Comparison of ENCODE assay signal across 8 cellular contexts in genomic region chr19:35757231-35757748, GRCh38. TPM values are rescaled to one million over a fixed set of nuclear protein-coding genes. Genes with fewer than 3 reads are reported as not detected.
A peak's percentile ranks its signal among the peaks of the same experiment; 100 is the strongest.
DNase-seq lines count a peak whose midpoint lies in the region; ATAC-seq, FAIRE-seq and TF ChIP-seq lines count a peak whose summit lies in the region.

No MANE protein-coding gene starts in this region.

- CTCF ChIA-PET in MCF 10A (lab: Yijun Ruan, JAX) = no interaction called here

- H3K79me2 ChIP-seq in keratinocyte (ENCODE audit: control insufficient read depth, insufficient read depth, low read length) (peaks cover 20% of the 10 kb centered on the region), smooth muscle cell (ENCODE audit: low read depth) (peaks cover 29% of the 10 kb centered on the region)

- POLR2A ChIA-PET in MCF 10A (lab: Yijun Ruan, JAX) = interaction anchor here (1.1 kb wide), 1 partner anchor 9 kb away, joined by 8 read pairs; the partner anchor contains the start of gene LIN37

- TF ChIP-seq CTCF in 22Rv1 (IDR thresholded peaks at IDR 0.05) (no peak), MCF 10A (IDR thresholded peaks at IDR 0.05; ENCODE audit: unreplicated experiment) (no peak), keratinocyte (optimal IDR thresholded peaks at IDR 0.05 in 1 of 3, IDR thresholded peaks at IDR 0.05 in 1 of 3, conservative IDR thresholded peaks at IDR 0.05 in 1 of 3; ENCODE audit: extremely low read depth in 1 of 3, insufficient read depth in 2 of 3, low read length in 3 of 3) (no peak), smooth muscle cell (IDR thresholded peaks at IDR 0.05; ENCODE audit: borderline replicate concordance, insufficient read depth, poor library complexity, severe bottlenecking) (no peak)

- H3K9me3 ChIP-seq in keratinocyte (ENCODE audit: control insufficient read depth, low read depth, low read length) = no peaks in the 10 kb centered on the region
- no peaks in the 10 kb centered on the region for H3K9me3 ChIP-seq in smooth muscle cell (replicated peaks; ENCODE audit: low read depth)

- H3K36me3 Mint-ChIP-seq in MCF 10A (ENCODE audit: insufficient read depth, unreplicated experiment) = peaks cover 35% of the 10 kb centered on the region

- H3K9me1 ChIP-seq in keratinocyte (ENCODE audit: control insufficient read depth, extremely low read depth, insufficient read depth, low read length) = no peaks in the 10 kb centered on the region

- H3K27me3 Mint-ChIP-seq in MCF 10A (ENCODE audit: insufficient read depth, unreplicated experiment) = no peaks in the 10 kb centered on the region

- intact Hi-C loops in MCF 10A (cut with micrococcal nuclease) = loop anchor here (1.0 kb wide), 1 partner anchor 9 kb away; the partner anchor contains the start of gene LIN37

- H3K36me3 ChIP-seq in keratinocyte (ENCODE audit: control insufficient read depth in 2 of 2, extremely low read depth in 1 of 2, insufficient read depth in 2 of 2, low read length in 2 of 2) = peaks cover 17 to 20% of the 10 kb centered on the region in 2 experiments
- peaks cover 4% of the 10 kb centered on the region for H3K36me3 ChIP-seq in smooth muscle cell (ENCODE audit: low read depth)

- BruUV-seq in MCF 10A (replicated peaks; lab: Mats Ljungman, UMichigan) = no TSS peak

- H4K20me1 ChIP-seq in keratinocyte (ENCODE audit: control insufficient read depth, extremely low read depth, insufficient read depth, low read length) (no peaks in the 10 kb centered on the region), smooth muscle cell (ENCODE audit: low read depth) (peaks cover 20% of the 10 kb centered on the region)

- H3K4me1 Mint-ChIP-seq in MCF 10A (ENCODE audit: insufficient read depth, unreplicated experiment) = peaks cover 8% of the 10 kb centered on the region

- peak; percentile 77 for DNase-seq in GM04504 (ENCODE audit: low read depth)
- peak; percentile 97 for DNase-seq in NCI-H446 treated with DMSO at 0.1 percent for 48 hours (lab: John Stamatoyannopoulos, UW)
- DNase-seq in MCF 10A (ENCODE audit: unreplicated experiment) = no peak
- no peak for DNase-seq in keratinocyte (ENCODE audit: low read depth, low spot score)
- peak; percentile 82 for DNase-seq in smooth muscle cell (lab: John Stamatoyannopoulos, UW; ENCODE audit: unreplicated experiment)
- no peak for DNase-seq in NCI-H187 (lab: John Stamatoyannopoulos, UW)

- H2AFZ ChIP-seq in keratinocyte (ENCODE audit: control insufficient read depth, low read length) (peak overlapping the region; percentile 15), smooth muscle cell (ENCODE audit: low read depth) (no peak overlapping the region)

- peak overlapping the region; percentile 97 for H3K4me3 Mint-ChIP-seq in MCF 10A (ENCODE audit: unreplicated experiment)

- WGBS in smooth muscle cell (ENCODE audit: low lambda C conversion rate) = under 1% methylated on average over 19 of the region's 19 CpGs

- H3K27ac Mint-ChIP-seq in MCF 10A (ENCODE audit: low read depth, unreplicated experiment) = peak overlapping the region; percentile 99

- peaks cover 23% of the 10 kb centered on the region for H3K4me1 ChIP-seq in keratinocyte (ENCODE audit: control insufficient read depth, extremely low read depth, insufficient read depth, low read length)
- H3K4me1 ChIP-seq in smooth muscle cell (ENCODE audit: low read depth) = peaks cover 28% of the 10 kb centered on the region

- no peaks in the 10 kb centered on the region for H3K9me3 Mint-ChIP-seq in MCF 10A (ENCODE audit: unreplicated experiment)

- H3F3A ChIP-seq in smooth muscle cell (ENCODE audit: low read depth) = peaks cover 27% of the 10 kb centered on the region

- FAIRE-seq in keratinocyte (lab: Jason Lieb, UNC) = no peak

- peak overlapping the region; percentile 97 for H3K27ac ChIP-seq in 22Rv1
- peak overlapping the region; percentile 43 for H3K27ac ChIP-seq in keratinocyte (ENCODE audit: control insufficient read depth, insufficient read depth, low read length)
- peak overlapping the region; percentile 99 for H3K27ac ChIP-seq in smooth muscle cell (ENCODE audit: low read depth)

- H3K27me3 ChIP-seq in keratinocyte (ENCODE audit: control insufficient read depth, extremely low read depth, insufficient read depth, low read length) = no peaks in the 10 kb centered on the region
- H3K27me3 ChIP-seq in smooth muscle cell (ENCODE audit: low read depth) = no peaks in the 10 kb centered on the region

- H3K4me2 ChIP-seq in keratinocyte (ENCODE audit: control insufficient read depth, extremely low read depth, insufficient read depth, low read depth, low read length) (peak overlapping the region; percentile 82), smooth muscle cell (peak overlapping the region; percentile 86)

- no peak for ATAC-seq in GM19463 (IDR thresholded peaks at IDR 0.05; ENCODE audit: unreplicated experiment)

- H3K9ac ChIP-seq in keratinocyte (ENCODE audit: control insufficient read depth, extremely low read depth, insufficient read depth, low read length) (peak overlapping the region; percentile 52), smooth muscle cell (ENCODE audit: low read depth) (peak overlapping the region; percentile 91)

- dilution Hi-C loops in keratinocyte (cut with MboI; ENCODE audit: extremely low pct_ligation_motif_present, low sequenced_read_pairs) = no loop called here

- peak overlapping the region; percentile 53 to 92 (median 65) for H3K4me3 ChIP-seq in keratinocyte (ENCODE audit: control insufficient read depth in 2 of 3, extremely low read depth in 1 of 3, insufficient read depth in 2 of 3, low read depth in 1 of 3, low read length in 3 of 3)
- peak overlapping the region; percentile 69 for H3K4me3 ChIP-seq in smooth muscle cell

RNA-seq across cellular contexts. Expression of gene HSPB6, which starts 0.5 kb away (rescaled TPM):
- total RNA-seq in MCF 10A (2022) (0.21 TPM in 1 of 2 replicates, not detected in the other), smooth muscle cell (19.1 and 20.6 TPM in 2 replicates)
- polyA plus RNA-seq in keratinocyte (not detected in 3 replicates), smooth muscle cell (173 and 254 TPM in 2 replicates)
- not detected for polyA plus RNA-seq in keratinocyte (2011; ENCODE audit: low read depth)
- polyA plus RNA-seq in keratinocyte (2011; cell fraction: cytosol; rRNA removed) = not detected in 2 replicates
- not detected in 2 replicates for polyA plus RNA-seq in keratinocyte (2011; cell fraction: nucleus; rRNA removed)
- 0.07 and 0.17 TPM in 2 replicates for polyA plus RNA-seq in keratinocyte (2012; ENCODE audit: low replicate concordance)
- polyA minus RNA-seq in keratinocyte = 0.20 TPM in 1 of 3 replicates, not detected in the others
- not detected for polyA minus RNA-seq in keratinocyte (2011; cell fraction: cytosol; rRNA and poly(A)+ RNA removed)
- not detected in 2 replicates for polyA minus RNA-seq in keratinocyte (2011; cell fraction: nucleus; rRNA and poly(A)+ RNA removed)

RNA-seq across cellular contexts. Expression of gene PROSER3, which starts 0.7 kb away (rescaled TPM):
- total RNA-seq in MCF 10A (2022) (33.8 and 37.3 TPM in 2 replicates), smooth muscle cell (6.1 and 13.7 TPM in 2 replicates)
- polyA plus RNA-seq in keratinocyte (5.3 to 15.5 TPM (median 5.5 TPM) in 3 replicates), smooth muscle cell (24.8 and 32.3 TPM in 2 replicates)
- polyA plus RNA-seq in keratinocyte (2011; ENCODE audit: low read depth) = 2.6 TPM
- polyA plus RNA-seq in keratinocyte (2011; cell fraction: cytosol; rRNA removed) = 8.2 and 9.5 TPM in 2 replicates
- polyA plus RNA-seq in keratinocyte (2011; cell fraction: nucleus; rRNA removed) = 41.6 and 58.7 TPM in 2 replicates
- 12.7 and 13.6 TPM in 2 replicates for polyA plus RNA-seq in keratinocyte (2012; ENCODE audit: low replicate concordance)
- 14.6 to 79.7 TPM (median 16.3 TPM) in 3 replicates for polyA minus RNA-seq in keratinocyte
- polyA minus RNA-seq in keratinocyte (2011; cell fraction: cytosol; rRNA and poly(A)+ RNA removed) = 12.1 TPM
- 9.4 and 24.8 TPM in 2 replicates for polyA minus RNA-seq in keratinocyte (2011; cell fraction: nucleus; rRNA and poly(A)+ RNA removed)

RNA-seq across cellular contexts. Expression of gene LIN37, which starts 8.9 kb away (rescaled TPM):
- total RNA-seq in MCF 10A (2022) (19.6 and 24.6 TPM in 2 replicates), smooth muscle cell (17.8 and 20.3 TPM in 2 replicates)
- polyA plus RNA-seq in keratinocyte (6.7 to 11.8 TPM (median 9.2 TPM) in 3 replicates), smooth muscle cell (16.4 and 24.2 TPM in 2 replicates)
- 6.4 TPM for polyA plus RNA-seq in keratinocyte (2011; ENCODE audit: low read depth)
- 6.7 and 11.7 TPM in 2 replicates for polyA plus RNA-seq in keratinocyte (2011; cell fraction: cytosol; rRNA removed)
- 29.9 and 31.0 TPM in 2 replicates for polyA plus RNA-seq in keratinocyte (2011; cell fraction: nucleus; rRNA removed)
- polyA plus RNA-seq in keratinocyte (2012; ENCODE audit: low replicate concordance) = 14.0 and 15.0 TPM in 2 replicates
- 4.1 to 11.4 TPM (median 9.2 TPM) in 3 replicates for polyA minus RNA-seq in keratinocyte
- polyA minus RNA-seq in keratinocyte (2011; cell fraction: cytosol; rRNA and poly(A)+ RNA removed) = 40.7 TPM
- polyA minus RNA-seq in keratinocyte (2011; cell fraction: nucleus; rRNA and poly(A)+ RNA removed) = 7.9 and 8.4 TPM in 2 replicates

RNA-seq across cellular contexts. Expression of gene PSENEN, which starts 11.8 kb away (rescaled TPM):
- total RNA-seq in MCF 10A (2022) (65.0 and 86.9 TPM in 2 replicates), smooth muscle cell (53.3 and 65.4 TPM in 2 replicates)
- polyA plus RNA-seq in keratinocyte (36.2 to 53.8 TPM (median 49.7 TPM) in 3 replicates), smooth muscle cell (137 and 167 TPM in 2 replicates)
- polyA plus RNA-seq in keratinocyte (2011; ENCODE audit: low read depth) = 3.1 TPM
- polyA plus RNA-seq in keratinocyte (2011; cell fraction: cytosol; rRNA removed) = 49.4 and 58.2 TPM in 2 replicates
- polyA plus RNA-seq in keratinocyte (2011; cell fraction: nucleus; rRNA removed) = 36.8 and 56.0 TPM in 2 replicates
- polyA plus RNA-seq in keratinocyte (2012; ENCODE audit: low replicate concordance) = 70.6 and 72.7 TPM in 2 replicates
- 33.1 to 60.8 TPM (median 41.5 TPM) in 3 replicates for polyA minus RNA-seq in keratinocyte
- polyA minus RNA-seq in keratinocyte (2011; cell fraction: cytosol; rRNA and poly(A)+ RNA removed) = 14.2 TPM
- polyA minus RNA-seq in keratinocyte (2011; cell fraction: nucleus; rRNA and poly(A)+ RNA removed) = 13.9 and 15.4 TPM in 2 replicates

RNA-seq across cellular contexts. Expression of gene U2AF1L4, which starts 12.1 kb away (rescaled TPM):
- total RNA-seq in MCF 10A (2022) (32.0 and 37.5 TPM in 2 replicates), smooth muscle cell (14.6 and 17.0 TPM in 2 replicates)
- polyA plus RNA-seq in keratinocyte (8.9 to 14.7 TPM (median 11.4 TPM) in 3 replicates), smooth muscle cell (29.3 and 31.5 TPM in 2 replicates)
- polyA plus RNA-seq in keratinocyte (2011; ENCODE audit: low read depth) = 1.8 TPM
- polyA plus RNA-seq in keratinocyte (2011; cell fraction: cytosol; rRNA removed) = 6.4 and 10.2 TPM in 2 replicates
- polyA plus RNA-seq in keratinocyte (2011; cell fraction: nucleus; rRNA removed) = 27.2 and 32.1 TPM in 2 replicates
- 9.0 and 12.1 TPM in 2 replicates for polyA plus RNA-seq in keratinocyte (2012; ENCODE audit: low replicate concordance)
- polyA minus RNA-seq in keratinocyte = 4.3 to 8.7 TPM (median 8.3 TPM) in 3 replicates
- polyA minus RNA-seq in keratinocyte (2011; cell fraction: cytosol; rRNA and poly(A)+ RNA removed) = 3.5 TPM
- 3.8 and 4.7 TPM in 2 replicates for polyA minus RNA-seq in keratinocyte (2011; cell fraction: nucleus; rRNA and poly(A)+ RNA removed)

Comparison
In these comparisons a context has a peak if more than half of its experiments do, and no peak if none do; other contexts are left out.
1. H3K27ac ChIP-seq: peak in every context shown above with its lines; median percentile 99 in smooth muscle cell; 97 in 22Rv1; 43 in keratinocyte.
2. DNase-seq: peak in GM04504 (single experiment), NCI-H446 treated with DMSO at 0.1 percent for 48 hours (single experiment) and smooth muscle cell (single experiment); none in MCF 10A (single experiment), keratinocyte (single experiment) and NCI-H187 (0 of 2).
3. RNA of gene HSPB6, which starts 0.5 kb away (total RNA-seq): 19.1 to 20.6 TPM in smooth muscle cell; 0.21 TPM in MCF 10A; every median in the first group is over 10 times any median in the second.